24 cellular contexts compared by ENCODE assay signal in genomic region chr1:46509414-46509813, GRCh38. TPM values are rescaled to one million over a fixed set of nuclear protein-coding genes. Genes with fewer than 3 reads are reported as not detected.
A peak's percentile ranks its signal among the peaks of the same experiment; 100 is the strongest.
DNase-seq lines count a peak whose midpoint lies in the region; ATAC-seq, FAIRE-seq and TF ChIP-seq lines count a peak whose summit lies in the region.
"Had no signal": no experiment of that assay in that cellular context is flagged by ENCODE, and none has a peak within 500 bp of the region (broad histone marks: within the 10 kb centered on the region; RNA-seq: fewer than 3 reads in every experiment).

No MANE protein-coding gene starts in this region.

- no peak overlapping the region for H3K4me2 ChIP-seq in GM23248 (ENCODE audit: unreplicated experiment)
- H3K4me2 ChIP-seq in astrocyte (ENCODE audit: low read length): no peak overlapping the region
- H3K4me2 ChIP-seq in osteoblast (ENCODE audit: insufficient read depth, low read length): no peak overlapping the region

- H3K27ac ChIP-seq in GM23248 (no peak overlapping the region), astrocyte (ENCODE audit: low read depth, low read length) (no peak overlapping the region), osteoblast (ENCODE audit: low read depth, low read length) (no peak overlapping the region)
- H3K27ac ChIP-seq: C4-2B had no signal

- H3K4me3 ChIP-seq in GM23248 (no peak overlapping the region), astrocyte (ENCODE audit: insufficient read depth, low read depth, low read length) (no peak overlapping the region), fibroblast of mammary gland (ENCODE audit: control insufficient read depth, low read depth, low read length) (no peak overlapping the region), osteoblast (ENCODE audit: insufficient read depth, low read length) (no peak overlapping the region)

- TF ChIP-seq CTCF in astrocyte (IDR thresholded peaks at IDR 0.05; ENCODE audit: insufficient read depth, low read depth, low read length): no peak
- no peak for TF ChIP-seq CTCF in fibroblast of mammary gland (conservative IDR thresholded peaks at IDR 0.05; ENCODE audit: control insufficient read depth, insufficient read depth, low read depth, low read length)
- no peak for TF ChIP-seq CTCF in osteoblast (IDR thresholded peaks at IDR 0.05; ENCODE audit: extremely low read depth, low read depth, low read length)

- H3K9me2 ChIP-seq in GM23248 (ENCODE audit: insufficient read depth): no peaks in the 10 kb centered on the region

- FAIRE-seq in astrocyte (lab: Jason Lieb, UNC): no peak
- FAIRE-seq: GM12892, GM18507, H1, HTR-8/SVneo had no signal

- H3K9me3 ChIP-seq in GM23248 (ENCODE audit: low read depth): no peaks in the 10 kb centered on the region
- no peaks in the 10 kb centered on the region for H3K9me3 ChIP-seq in astrocyte (ENCODE audit: insufficient read depth, low read depth, low read length)
- H3K9me3 ChIP-seq in osteoblast (ENCODE audit: low read depth, low read length): no peaks in the 10 kb centered on the region

- no peaks in the 10 kb centered on the region for H3K36me3 Mint-ChIP-seq in astrocyte (ENCODE audit: low read depth, unreplicated experiment)
- H3K36me3 Mint-ChIP-seq: CD4-positive, alpha-beta memory T cell had no signal

- H3K9me3 Mint-ChIP-seq in astrocyte (ENCODE audit: unreplicated experiment): peaks cover 2% of the 10 kb centered on the region
- H3K9me3 Mint-ChIP-seq: H9 had no signal

- H3K4me1 Mint-ChIP-seq in astrocyte (ENCODE audit: low read depth, unreplicated experiment): peaks cover 12% of the 10 kb centered on the region
- H3K4me1 Mint-ChIP-seq: CD4-positive, alpha-beta memory T cell had no signal

- H3F3A ChIP-seq in GM23248 (ENCODE audit: insufficient read depth): 0 out of 2 replicates have a peak, but pooled peaks cover 7% of the 10 kb centered on the region

- H2AFZ ChIP-seq in GM23248: no peak overlapping the region
- H2AFZ ChIP-seq in astrocyte (ENCODE audit: low read depth, low read length): no peak overlapping the region
- no peak overlapping the region for H2AFZ ChIP-seq in osteoblast (ENCODE audit: low read length)

- H3K27me3 ChIP-seq in GM23248 (replicated peaks; ENCODE audit: insufficient read depth): no peaks in the 10 kb centered on the region
- peaks cover 9% of the 10 kb centered on the region for H3K27me3 ChIP-seq in astrocyte (ENCODE audit: insufficient read depth, low read length)
- H3K27me3 ChIP-seq in osteoblast (ENCODE audit: insufficient read depth, low read length): peaks cover 4% of the 10 kb centered on the region

- H3K79me2 ChIP-seq in GM23248 (ENCODE audit: insufficient read depth) (no peaks in the 10 kb centered on the region), astrocyte (ENCODE audit: insufficient read depth, low read length) (no peaks in the 10 kb centered on the region), osteoblast (ENCODE audit: insufficient read depth, low read length) (no peaks in the 10 kb centered on the region)

- H3K9ac ChIP-seq in GM23248 (no peak overlapping the region), astrocyte (ENCODE audit: low read length) (no peak overlapping the region)

- H3K36me3 ChIP-seq in GM23248 (ENCODE audit: low read depth) (no peaks in the 10 kb centered on the region), astrocyte (ENCODE audit: insufficient read depth, low read length) (no peaks in the 10 kb centered on the region), osteoblast (ENCODE audit: insufficient read depth, low read length) (no peaks in the 10 kb centered on the region)

- no peaks in the 10 kb centered on the region for H4K20me1 ChIP-seq in GM23248 (ENCODE audit: insufficient read depth)
- no peaks in the 10 kb centered on the region for H4K20me1 ChIP-seq in astrocyte (ENCODE audit: insufficient read depth, low read length)
- H4K20me1 ChIP-seq in osteoblast (ENCODE audit: insufficient read depth, low read length): no peaks in the 10 kb centered on the region

- peak overlapping the region; percentile 58 for H3K27ac Mint-ChIP-seq in astrocyte (ENCODE audit: unreplicated experiment)
- H3K27ac Mint-ChIP-seq: CD4-positive, alpha-beta memory T cell; H9 had no signal

- 72 to 77% methylated on average over 4 of the region's 4 CpGs for WGBS in GM23248 (ENCODE audit: low coverage in 1 of 2, low lambda C conversion rate in 2 of 2, missing lambda C conversion rate in 2 of 2), 2 experiments

- in situ Hi-C loops in GM23248 (cut with MboI): no loop called here

- H3K4me3 Mint-ChIP-seq in astrocyte (ENCODE audit: unreplicated experiment): no peak overlapping the region
- H3K4me3 Mint-ChIP-seq: CD4-positive, alpha-beta memory T cell; H9 had no signal

- peaks cover 14% of the 10 kb centered on the region for H3K27me3 Mint-ChIP-seq in astrocyte (ENCODE audit: low read depth, unreplicated experiment)

- H3K4me1 ChIP-seq in GM23248 (ENCODE audit: insufficient read depth) (peaks cover 8% of the 10 kb centered on the region), astrocyte (ENCODE audit: insufficient read depth, low read length) (no peaks in the 10 kb centered on the region), osteoblast (ENCODE audit: insufficient read depth, low read length) (peaks cover 4% of the 10 kb centered on the region)

- DNase-seq in GM23248 (peak; percentile 38), astrocyte (ENCODE audit: low read depth) (no peak), fibroblast of mammary gland (ENCODE audit: low read depth) (peak; percentile 18), osteoblast (ENCODE audit: insufficient read length, low spot score, missing footprints) (peak; percentile 51), cerebellar cortex (ENCODE audit: low spot score) (no peak), kidney glomerular epithelial cell (lab: John Stamatoyannopoulos, UW) (no peak)
- DNase-seq: ACHN; AML-193; CD4-positive, alpha-beta memory T cell; DMS153; DMS79; GDM1; H9; KBM-7 had no signal

- ATAC-seq in GM21717 (IDR thresholded peaks at IDR 0.05; ENCODE audit: unreplicated experiment): no peak

RNA-seq across cellular contexts. Expression of gene DMBX1, which starts 19.8 kb away (rescaled TPM):
- total RNA-seq in GM23248 (2014; rRNA removed; shearing (Covaris generic)): not detected in 2 replicates
- polyA plus RNA-seq in GM23248 (2016; fragmentation: Nextera tagmentation; extraction: Ambion mirVana): not detected in 2 replicates
- total RNA-seq in astrocyte (0.07 and 0.29 TPM in 2 replicates), osteoblast (not detected in 2 replicates)
- total RNA-seq: CD4-positive, alpha-beta memory T cell; IMR-90 had no signal
- polyA plus RNA-seq: BJ; CD4-positive, alpha-beta memory T cell; IMR-90 had no signal

RNA-seq across cellular contexts. Expression of gene KNCN, which starts 42.0 kb away (rescaled TPM):
- total RNA-seq in GM23248 (2014; rRNA removed; shearing (Covaris generic)): not detected in 2 replicates
- not detected in 2 replicates for polyA plus RNA-seq in GM23248 (2016; fragmentation: Nextera tagmentation; extraction: Ambion mirVana)
- not detected in 2 replicates for total RNA-seq in astrocyte
- total RNA-seq in osteoblast: not detected in 2 replicates
- total RNA-seq: A172; CD4-positive, alpha-beta memory T cell; Daoy; H1; H9; IMR-90 had no signal
- polyA plus RNA-seq: BJ; CD4-positive, alpha-beta memory T cell; H1; IMR-90 had no signal

Comparison
In these comparisons a context has a peak if more than half of its experiments do, and no peak if none do; other contexts are left out.
1. DNase-seq: peak in GM23248 (single experiment), fibroblast of mammary gland (single experiment) and osteoblast (single experiment); none in astrocyte (single experiment), cerebellar cortex (single experiment) and kidney glomerular epithelial cell (single experiment).